8 cellular contexts compared by ENCODE assay signal in genomic region chr14:90758959-90759358, GRCh38. TPM values are rescaled to one million over a fixed set of nuclear protein-coding genes. Genes with fewer than 3 reads are reported as not detected.
DNase-seq lines count a peak whose midpoint lies in the region; ATAC-seq and TF ChIP-seq lines count a peak whose summit lies in the region.

No MANE protein-coding gene starts in this region.

- H3K27ac ChIP-seq in right cardiac atrium (ENCODE audit: low read length) (peak overlapping the region; percentile 97), gastrocnemius medialis (peak overlapping the region; percentile 91 to 97 (median 94))

- peak overlapping the region; percentile 52 for H3K27ac Mint-ChIP-seq in activated naive CD8-positive, alpha-beta T cell treated with anti-CD3 and anti-CD28 coated beads, Interleukin-2, amount 50 U/mL, for 24 hours

- peaks cover 6% of the 10 kb centered on the region for H3K27me3 Mint-ChIP-seq in activated naive CD8-positive, alpha-beta T cell treated with anti-CD3 and anti-CD28 coated beads, Interleukin-2, amount 50 U/mL, for 24 hours

- H3K4me1 Mint-ChIP-seq in activated naive CD8-positive, alpha-beta T cell treated with anti-CD3 and anti-CD28 coated beads, Interleukin-2, amount 50 U/mL, for 24 hours: peaks cover 24% of the 10 kb centered on the region

- H3K9me3 Mint-ChIP-seq in activated naive CD8-positive, alpha-beta T cell treated with anti-CD3 and anti-CD28 coated beads, Interleukin-2, amount 50 U/mL, for 24 hours: peaks cover 10% of the 10 kb centered on the region

- H3K4me1 ChIP-seq in right cardiac atrium (ENCODE audit: control insufficient read depth, insufficient read depth, low read length) (peaks cover 4% of the 10 kb centered on the region), gastrocnemius medialis (peaks cover 15 to 29% of the 10 kb centered on the region in 2 donors)

- DNase-seq in AG10803 (ENCODE audit: low read depth) (peak; percentile 76), right cardiac atrium (peak; percentile 70 to 88 (median 86)), gastrocnemius medialis (peak in 1 of 2 donors; percentile 58)
- DNase-seq in activated naive CD8-positive, alpha-beta T cell treated with anti-CD3 and anti-CD28 coated beads, Interleukin-2, amount 50 U/mL, for 24 hours: peak; percentile 17
- DNase-seq in effector CD4-positive, alpha-beta T cell: no peak

- 15% methylated on average over 13 of the region's 13 CpGs for WGBS in right cardiac atrium

- in situ Hi-C loops in gastrocnemius medialis (cut with MboI; ENCODE audit: low sequenced_read_pairs in 4 of 4): loop anchor here (5.0 to 25.0 kb wide), 8 partner anchors 64 to 797 kb away; partner anchors contain the start of genes EFCAB11 (in 3 of the 4), TDP1 (in 3 of the 4) and CALM1 (in 1 of the 4)

- peaks cover 4% of the 10 kb centered on the region for H3K36me3 Mint-ChIP-seq in activated naive CD8-positive, alpha-beta T cell treated with anti-CD3 and anti-CD28 coated beads, Interleukin-2, amount 50 U/mL, for 24 hours (ENCODE audit: low read depth)

- H3K9me3 ChIP-seq in right cardiac atrium (ENCODE audit: control insufficient read depth, low read length) (no peaks in the 10 kb centered on the region), gastrocnemius medialis (peaks cover 0 to 2% (median 0%) of the 10 kb centered on the region in 3 donors)

- ATAC-seq in HG03064 (IDR thresholded peaks at IDR 0.05; ENCODE audit: low read depth, unreplicated experiment) (peak; percentile 27), right cardiac atrium (peak; percentile 78 to 82), gastrocnemius medialis (peak; percentile 8 to 13), HG03108 (IDR thresholded peaks at IDR 0.05; ENCODE audit: unreplicated experiment) (no peak), GM21825 (IDR thresholded peaks at IDR 0.05; ENCODE audit: unreplicated experiment) (no peak)
- ATAC-seq in activated naive CD8-positive, alpha-beta T cell treated with anti-CD3 and anti-CD28 coated beads, Interleukin-2, amount 50 U/mL, for 24 hours: no peak

- H3K36me3 ChIP-seq in gastrocnemius medialis: no peaks in the 10 kb centered on the region

- no peak for TF ChIP-seq CTCF in AG10803 (conservative IDR thresholded peaks at IDR 0.05; ENCODE audit: low read length)
- TF ChIP-seq CTCF in gastrocnemius medialis (IDR thresholded peaks at IDR 0.05 in 4 of 5, conservative IDR thresholded peaks at IDR 0.05 in 1 of 5): no peak

- H3K27me3 ChIP-seq in right cardiac atrium (ENCODE audit: control insufficient read depth, insufficient read depth) (no peaks in the 10 kb centered on the region), gastrocnemius medialis (no peaks in the 10 kb centered on the region)

- peak overlapping the region; percentile 76 for H3K4me3 ChIP-seq in AG10803 (ENCODE audit: low read length)
- H3K4me3 ChIP-seq in right cardiac atrium (ENCODE audit: low read length): peak overlapping the region; percentile 46
- H3K4me3 ChIP-seq in gastrocnemius medialis: peak overlapping the region; percentile 51 to 66 (median 58)

- peak in 1 of 2 donors; percentile 30 for TF ChIP-seq POLR2A in gastrocnemius medialis (IDR thresholded peaks at IDR 0.05)

- intact Hi-C loops in right cardiac atrium (cut with DNase I): loop anchor here in 2 of 4 donors (5.0 kb wide), 1 partner anchor 362 kb away; the partner anchor contains the start of gene CALM1 (in 2 of the 2)
- intact Hi-C loops in gastrocnemius medialis (cut with DNase I; ENCODE audit: low total_unique reads): loop anchor here (1.0 to 10.0 kb wide), 11 partner anchors 37 to 502 kb away; partner anchors contain the start of genes PSMC1, RPS6KA5 and TTC7B

- peak overlapping the region; percentile 67 for H3K4me3 Mint-ChIP-seq in activated naive CD8-positive, alpha-beta T cell treated with anti-CD3 and anti-CD28 coated beads, Interleukin-2, amount 50 U/mL, for 24 hours

RNA-seq across cellular contexts. Expression of gene TTC7B, which starts 57.3 kb away (rescaled TPM):
- total RNA-seq in right cardiac atrium (10 to 100 TPM; 80.7 to 88.7 (median 85.5) TPM), gastrocnemius medialis (10 to 100 TPM; 35.0 to 78.7 (median 36.8) TPM)
- polyA plus RNA-seq in right cardiac atrium: 38.1 TPM

Comparison
In these comparisons a context has a peak if more than half of its experiments do, and no peak if none do; other contexts are left out.
1. ATAC-seq: peak in HG03064 (single experiment), right cardiac atrium (2 of 2) and gastrocnemius medialis (2 of 2); none in activated naive CD8-positive, alpha-beta T cell treated with anti-CD3 and anti-CD28 coated beads, Interleukin-2, amount 50 U/mL, for 24 hours (single experiment), HG03108 (single experiment) and GM21825 (single experiment).
2. Peak in every context shown above with its lines, with median percentiles within 50 percentile points of each other: H3K4me3 ChIP-seq.